8 cellular contexts compared by ENCODE assay signal in the genomic region with DNA sequence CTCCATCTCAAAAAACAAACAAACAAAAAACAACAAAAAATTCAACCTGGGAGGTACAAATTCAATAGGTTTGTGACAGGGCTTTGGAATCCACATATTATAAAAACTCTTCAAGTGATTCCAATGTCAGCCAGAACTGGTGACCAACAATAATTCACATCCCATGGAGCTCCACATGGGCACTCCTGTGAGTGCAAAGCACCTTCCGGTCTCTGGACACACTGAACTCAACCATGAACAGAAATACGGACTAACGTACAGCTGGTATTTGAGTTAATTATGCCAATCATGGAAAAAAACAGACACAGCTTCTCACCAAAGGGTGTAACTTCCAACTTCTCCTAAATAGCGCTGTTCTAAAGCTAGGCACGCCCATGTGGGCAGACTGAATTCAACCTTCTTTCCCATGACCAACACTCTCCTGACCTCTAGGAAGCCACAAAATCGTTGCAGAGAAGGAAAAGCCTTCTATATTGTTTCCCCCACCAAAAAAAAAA.
DNase-seq lines count a peak whose midpoint lies in the region; ATAC-seq, FAIRE-seq and TF ChIP-seq lines count a peak whose summit lies in the region.
"Not testable (repeated sequence)": the region's sequence is repeated elsewhere in the genome, so short reads cannot be mapped to it uniquely, and the experiment has no call there.

No MANE protein-coding gene starts in this region.

- H4K20me1 ChIP-seq in DOHH2 (ENCODE audit: control insufficient read depth, insufficient read depth, low read depth, low read length); K562 (replicated peaks; ENCODE audit: control insufficient read depth, insufficient read depth, low read length): not testable (repeated sequence)

- not testable (repeated sequence) for TF ChIP-seq POLR2A in K562 (conservative IDR thresholded peaks at IDR 0.05)

- peak overlapping the region; percentile 82 for H3K27ac ChIP-seq in DOHH2 (ENCODE audit: low read depth, low read length)
- H3K27ac ChIP-seq in K562 (ENCODE audit: extremely low read depth, low read depth, low read length), result peak overlapping the region; percentile 82
- peak overlapping the region; percentile 93 to 96 for H3K27ac ChIP-seq in thoracic aorta

- not testable (repeated sequence) for H3K36me3 Mint-ChIP-seq in natural killer cell

- CTCF ChIA-PET in K562 (lab: Yijun Ruan, JAX; ENCODE audit: low intra/inter-chr PET ratio), result not testable (repeated sequence)

- not testable (repeated sequence) for H3K27me3 Mint-ChIP-seq in natural killer cell (ENCODE audit: low read depth in 2 of 2)

- TSS peak; percentile 62 for BruUV-seq in K562 (replicated peaks; lab: Mats Ljungman, UMichigan)

- H3K36me3 ChIP-seq in DOHH2 (ENCODE audit: control insufficient read depth, low read length); K562 (ENCODE audit: control insufficient read depth, insufficient read depth, low read length); thoracic aorta: not testable (repeated sequence)

- H3K9me1 ChIP-seq in K562 (ENCODE audit: control insufficient read depth, insufficient read depth, low read length), result not testable (repeated sequence)

- peak overlapping the region; percentile 71 for H2AFZ ChIP-seq in K562 (ENCODE audit: low read depth, low read length)

- not testable (repeated sequence) for DNase-seq in K562 (ENCODE audit: extremely low read depth in 1 of 4, low spot score in 3 of 4); Right ventricle myocardium superior; natural killer cell; thoracic aorta (ENCODE audit: low spot score)

- TF ChIP-seq CTCF in DOHH2 (IDR thresholded peaks at IDR 0.05; ENCODE audit: low read depth, low read length, poor library complexity, severe bottlenecking); K562 (IDR thresholded peaks at IDR 0.05 in 2 of 3, conservative IDR thresholded peaks at IDR 0.05 in 1 of 3; ENCODE audit: insufficient read depth in 2 of 3, low read depth in 1 of 3, low read length in 3 of 3); natural killer cell (IDR thresholded peaks at IDR 0.05); thoracic aorta (IDR thresholded peaks at IDR 0.05): not testable (repeated sequence)

- H3K9me3 ChIP-seq in DOHH2 (ENCODE audit: control insufficient read depth, insufficient read depth, low read length); K562 (replicated peaks; ENCODE audit: control insufficient read depth, insufficient read depth, low read depth, low read length); thoracic aorta: not testable (repeated sequence)

- peak overlapping the region; percentile 93 for H3K27ac Mint-ChIP-seq in natural killer cell

- H3K4me3 Mint-ChIP-seq in natural killer cell, result peak overlapping the region; percentile 96

- H3K79me2 ChIP-seq in DOHH2 (ENCODE audit: control insufficient read depth, low read length) (peaks cover 17% of the 10 kb centered on the region), K562 (ENCODE audit: control insufficient read depth, insufficient read depth, low read length) (peaks cover 12% of the 10 kb centered on the region)

- FAIRE-seq in K562 (lab: Jason Lieb, UNC), result not testable (repeated sequence)

- POLR2A ChIA-PET in K562 (lab: Yijun Ruan, JAX), result not testable (repeated sequence)

- TF ChIP-seq RAD21 in K562 (CRISPR knock-in tag; conservative IDR thresholded peaks at IDR 0.05 in 1 of 2, IDR thresholded peaks at IDR 0.05 in 1 of 2), result not testable (repeated sequence)

- not testable (repeated sequence) for H3K9me3 Mint-ChIP-seq in natural killer cell

- not testable (repeated sequence) for H3K27me3 ChIP-seq in DOHH2 (ENCODE audit: control insufficient read depth, low read length); K562 (ENCODE audit: control insufficient read depth in 2 of 2, insufficient read depth in 2 of 2, low read length in 2 of 2); thoracic aorta (replicated peaks; ENCODE audit: insufficient read depth)

- H3F3A ChIP-seq in DOHH2 (ENCODE audit: control insufficient read depth, insufficient read depth), result not testable (repeated sequence)

- H3K9me2 ChIP-seq in DOHH2 (replicated peaks; ENCODE audit: control insufficient read depth, low read length), result not testable (repeated sequence)

- H3K4me1 ChIP-seq in DOHH2 (ENCODE audit: control insufficient read depth, low read length); K562 (replicated peaks in 1 of 2; ENCODE audit: control insufficient read depth in 2 of 2, insufficient read depth in 2 of 2, low read length in 2 of 2); thoracic aorta (ENCODE audit: control insufficient read depth in 1 of 2, low read depth in 2 of 2): not testable (repeated sequence)

- peak overlapping the region in 1 of 2 experiments; percentile 76; a peak in 2 of 4 replicates for H3K9ac ChIP-seq in K562 (ENCODE audit: insufficient read depth in 1 of 2, low read depth in 2 of 2, low read length in 2 of 2)

- not testable (repeated sequence) for TF ChIP-seq EP300 in K562 (IDR thresholded peaks at IDR 0.05; ENCODE audit: low read length)

- in situ Hi-C loops in K562 (cut with MboI), result not testable (repeated sequence)

- not testable (repeated sequence) for H3K4me1 Mint-ChIP-seq in natural killer cell

- ATAC-seq in GM21576 (IDR thresholded peaks at IDR 0.05; ENCODE audit: unreplicated experiment), result peak; percentile 5
- ATAC-seq in HG03342 (IDR thresholded peaks at IDR 0.05; ENCODE audit: unreplicated experiment), result peak; percentile 13
- ATAC-seq in SK-N-SH treated with all-trans-retinoic acid at 6 μM for 48 hours, result peak; percentile 83
- peak; percentile 81 for ATAC-seq in K562
- peak; percentile 87 for ATAC-seq in Right ventricle myocardium superior (ENCODE audit: poor library complexity)
- peak; percentile 24 to 45 (median 28) for ATAC-seq in natural killer cell
- peak; percentile 57 for ATAC-seq in thoracic aorta (ENCODE audit: insufficient number of reproducible peaks, low FRiP score, low read depth)

- intact Hi-C loops in K562 (cut with micrococcal nuclease); Right ventricle myocardium superior (cut with DNase I); natural killer cell (cut with micrococcal nuclease): not testable (repeated sequence)

- peak overlapping the region; percentile 61 for H3K4me2 ChIP-seq in DOHH2 (ENCODE audit: low read length)
- peak overlapping the region; percentile 64; the same call in 1 of the 2 replicates for H3K4me2 ChIP-seq in K562 (ENCODE audit: insufficient read depth, low read length)

- WGBS in K562 (ENCODE audit: insufficient coverage, low coverage, missing lambda C conversion rate), result 0% methylated on average over 2 of the region's 6 CpGs

- H3K4me3 ChIP-seq in DOHH2 (ENCODE audit: low read length) (peak overlapping the region; percentile 81), K562 (peak overlapping the region; percentile 64), thoracic aorta (peak overlapping the region; percentile 90)

TF ChIP-seq in K562, 482 proteins besides CTCF, POLR2A, EP300 and RAD21:
- peak; percentile 75; the same call in 1 of the 2 replicates for TF ChIP-seq NBN (IDR thresholded peaks at IDR 0.05; ENCODE audit: low read depth)

Comparison
In these comparisons a context has a peak if more than half of its experiments do, and no peak if none do; other contexts are left out.
1. ATAC-seq: peak in every context shown above with its lines; median percentile 87 in Right ventricle myocardium superior; 83 in SK-N-SH treated with all-trans-retinoic acid at 6 μM for 48 hours; 81 in K562; 57 in thoracic aorta; 28 in natural killer cell; 13 in HG03342; 5 in GM21576.